Comparison of ENCODE assay signal across 9 cellular contexts in genomic region chr20:31712564-31713311, GRCh38. TPM values are rescaled to one million over a fixed set of nuclear protein-coding genes. Genes with fewer than 3 reads are reported as not detected.
DNase-seq lines count a peak whose midpoint lies in the region; ATAC-seq and TF ChIP-seq lines count a peak whose summit lies in the region.
"Had no signal": no experiment of that assay in that cellular context is flagged by ENCODE, and none has a peak within 500 bp of the region (broad histone marks: within the 10 kb centered on the region; RNA-seq: fewer than 3 reads in every experiment).

No MANE protein-coding gene starts in this region.

- peak overlapping the region; percentile 25 for H3K4me3 Mint-ChIP-seq in endodermal cell
- H3K4me3 Mint-ChIP-seq: activated B cell treated with CpG ODN at 0.5 μM for 24 hours had no signal

- TF ChIP-seq POLR2A in Peyer's patch (IDR thresholded peaks at IDR 0.05), result peak in 1 of 2 donors; percentile 42

- H3K27ac ChIP-seq in Peyer's patch, result peak overlapping the region; percentile 27 to 89 (median 82)
- peak overlapping the region; percentile 57 for H3K27ac ChIP-seq in endodermal cell (ENCODE audit: low read depth, low read length)
- peak overlapping the region; percentile 98 to 99 for H3K27ac ChIP-seq in thoracic aorta

- no peaks in the 10 kb centered on the region for H3K27me3 Mint-ChIP-seq in endodermal cell (ENCODE audit: insufficient read depth)
- H3K27me3 Mint-ChIP-seq: activated B cell treated with CpG ODN at 0.5 μM for 24 hours had no signal

- H3K9ac ChIP-seq in ES-I3 (ENCODE audit: low read depth, low read length), result peak overlapping the region; percentile 15
- H3K9ac ChIP-seq in endodermal cell (ENCODE audit: extremely low read depth, low read length, poor library complexity, severe bottlenecking), result peak overlapping the region; percentile 37

- peaks cover 55% of the 10 kb centered on the region for H3K36me3 Mint-ChIP-seq in endodermal cell (ENCODE audit: low read depth)

- H3K27me3 ChIP-seq in Peyer's patch (no peaks in the 10 kb centered on the region), endodermal cell (ENCODE audit: control insufficient read depth, insufficient read depth, low read length, poor library complexity, severe bottlenecking) (no peaks in the 10 kb centered on the region), thoracic aorta (replicated peaks; ENCODE audit: insufficient read depth) (no peaks in the 10 kb centered on the region)

- peak overlapping the region; percentile 88 for H3K27ac Mint-ChIP-seq in endodermal cell

- ATAC-seq in thoracic aorta (ENCODE audit: insufficient number of reproducible peaks, low FRiP score, low read depth) (peak; percentile 78), HG03520 (IDR thresholded peaks at IDR 0.05; ENCODE audit: unreplicated experiment) (no peak), HG02981 (IDR thresholded peaks at IDR 0.05; ENCODE audit: unreplicated experiment) (no peak)

- H3K9me3 ChIP-seq in ES-I3 (ENCODE audit: control insufficient read depth, insufficient read depth, low read length) (no peaks in the 10 kb centered on the region), Peyer's patch (no peaks in the 10 kb centered on the region), endodermal cell (ENCODE audit: control insufficient read depth, low read length) (no peaks in the 10 kb centered on the region), thoracic aorta (no peaks in the 10 kb centered on the region)

- H3K4me1 ChIP-seq in ES-I3 (ENCODE audit: insufficient read depth, low read length) (peaks cover 68% of the 10 kb centered on the region), Peyer's patch (peaks cover 0 to 89% (median 14%) of the 10 kb centered on the region in 4 donors), endodermal cell (ENCODE audit: control insufficient read depth, insufficient read depth, low read length) (peaks cover 33% of the 10 kb centered on the region), thoracic aorta (ENCODE audit: control insufficient read depth in 1 of 2, low read depth in 2 of 2) (peaks cover 79 to 98% of the 10 kb centered on the region in 2 donors)

- H3K4me3 ChIP-seq in Peyer's patch (peak overlapping the region in 2 of 4 donors; percentile 6 to 13), endodermal cell (ENCODE audit: low read length) (no peak overlapping the region), thoracic aorta (peak overlapping the region; percentile 65)

- no peaks in the 10 kb centered on the region for H3K9me3 Mint-ChIP-seq in endodermal cell
- H3K9me3 Mint-ChIP-seq: activated B cell treated with CpG ODN at 0.5 μM for 24 hours had no signal

- no peak for TF ChIP-seq CTCF in Peyer's patch (IDR thresholded peaks at IDR 0.05)
- no peak for TF ChIP-seq CTCF in endodermal cell (conservative IDR thresholded peaks at IDR 0.05)
- TF ChIP-seq CTCF in thoracic aorta (IDR thresholded peaks at IDR 0.05), result no peak

- DNase-seq in Peyer's patch, result peak; percentile 34 to 83 (median 61)
- DNase-seq in endodermal cell, result peak; percentile 76
- peak; percentile 73 to 89 for DNase-seq in lung microvascular endothelial cell (ENCODE audit: low read depth in 2 of 2)
- DNase-seq in thoracic aorta (ENCODE audit: low spot score), result peak; percentile 82
- no peak for DNase-seq in central memory CD4-positive, alpha-beta T cell
- DNase-seq: activated B cell treated with CpG ODN at 0.5 μM for 24 hours had no signal

- H3K36me3 ChIP-seq in ES-I3 (ENCODE audit: insufficient read depth, low read length) (peaks cover 23% of the 10 kb centered on the region), Peyer's patch (peaks cover 0 to 14% (median 0%) of the 10 kb centered on the region in 3 donors), endodermal cell (ENCODE audit: control insufficient read depth, insufficient read depth, low read length) (peaks cover 39% of the 10 kb centered on the region), thoracic aorta (peaks cover 13% of the 10 kb centered on the region)

- H3K4me1 Mint-ChIP-seq in endodermal cell, result peaks cover 76% of the 10 kb centered on the region

- 52 to 64% methylated on average over 2 to 7 of the region's 8 CpGs for WGBS in endodermal cell (ENCODE audit: insufficient coverage in 1 of 2, insufficient read length in 1 of 2), 2 experiments

RNA-seq across cellular contexts. Expression of gene BCL2L1, which starts 9.9 kb away (rescaled TPM):
- total RNA-seq in Peyer's patch (100 to 1,000 TPM in 3 of 4 donors, 10 to 100 TPM in 1; 85.0 to 185 (median 144) TPM), endodermal cell (10 to 100 TPM; 60.3 to 89.5 TPM), lung microvascular endothelial cell (36.0 and 40.7 TPM in 2 replicates), thoracic aorta (100 to 1,000 TPM; 137 to 187 TPM)
- polyA plus RNA-seq in endodermal cell (2013, experiment 1 of 2), result 46.6 TPM
- polyA plus RNA-seq in endodermal cell (2013, experiment 2 of 2), result 43.2 TPM

RNA-seq across cellular contexts. Expression of gene TPX2, which starts 26.4 kb away (rescaled TPM):
- total RNA-seq in Peyer's patch, result 10 to 100 TPM in 1 of 4 donors, 1 to 10 TPM in 3; 4.4 to 26.4 (median 9.3) TPM
- 100 to 1,000 TPM; 108 to 118 TPM for total RNA-seq in endodermal cell
- 137 TPM for polyA plus RNA-seq in endodermal cell (2013, experiment 1 of 2)
- 134 TPM for polyA plus RNA-seq in endodermal cell (2013, experiment 2 of 2)
- 5.8 and 18.1 TPM in 2 replicates for total RNA-seq in lung microvascular endothelial cell
- 1 to 10 TPM; 1.5 TPM for total RNA-seq in thoracic aorta
